ENCODE assay signal across 13 cellular contexts in genomic region chr1:160154790-160155189, GRCh38.
DNase-seq lines count a peak whose midpoint lies in the region; ATAC-seq lines count a peak whose summit lies in the region.
"Had no signal": no experiment of that assay in that cellular context is flagged by ENCODE, and none has a peak within 500 bp of the region (broad histone marks: within the 10 kb centered on the region; RNA-seq: fewer than 3 reads in every experiment).

No MANE protein-coding gene starts in this region.

- no peaks in the 10 kb centered on the region for H3K36me3 Mint-ChIP-seq in stimulated activated memory B cell treated with anti-CD40 and anti-IgM and Interleukin-4, amounts not matched to agents 10 μg/mL and 1 μg/mL and 100 μg/mL, for 72 hours
- H3K36me3 Mint-ChIP-seq: CD4-positive, CD25-positive, alpha-beta regulatory T cell had no signal

- DNase-seq in SIG-M5 treated with dmso at 0.1 percent for 504 hours (lab: John Stamatoyannopoulos, UW; ENCODE audit: unreplicated experiment) (peak; percentile 37), SIG-M5 (lab: John Stamatoyannopoulos, UW) (no peak), SKM-1 treated with dmso at 0.1 percent for 144 hours (lab: John Stamatoyannopoulos, UW; ENCODE audit: unreplicated experiment) (peak; percentile 75)
- no peak for DNase-seq in activated effector memory CD4-positive, alpha-beta T cell treated with anti-CD3 and anti-CD28 coated beads, Interleukin-2, amount 50 U/mL, for 16 hours
- DNase-seq: 8988T; AML-193; CD4-positive, CD25-positive, alpha-beta regulatory T cell; DMS 273 treated with DMSO at 0.1 percent for 48 hours; GOT3; H9 had no signal

- no peaks in the 10 kb centered on the region for H3K9me3 Mint-ChIP-seq in stimulated activated memory B cell treated with anti-CD40 and anti-IgM and Interleukin-4, amounts not matched to agents 10 μg/mL and 1 μg/mL and 100 μg/mL, for 72 hours
- H3K9me3 Mint-ChIP-seq: CD4-positive, CD25-positive, alpha-beta regulatory T cell; H9 had no signal

- peak; percentile 64 for ATAC-seq in stimulated activated memory B cell treated with anti-CD40 and anti-IgM and Interleukin-4, amounts not matched to agents 10 μg/mL and 1 μg/mL and 100 μg/mL, for 72 hours
- ATAC-seq in GM18502 (IDR thresholded peaks at IDR 0.05; ENCODE audit: poor library complexity, unreplicated experiment) (no peak), GM21576 (IDR thresholded peaks at IDR 0.05; ENCODE audit: unreplicated experiment) (no peak)

- peaks cover 14% of the 10 kb centered on the region for H3K27me3 Mint-ChIP-seq in stimulated activated memory B cell treated with anti-CD40 and anti-IgM and Interleukin-4, amounts not matched to agents 10 μg/mL and 1 μg/mL and 100 μg/mL, for 72 hours

- H3K27ac Mint-ChIP-seq in stimulated activated memory B cell treated with anti-CD40 and anti-IgM and Interleukin-4, amounts not matched to agents 10 μg/mL and 1 μg/mL and 100 μg/mL, for 72 hours = no peak overlapping the region
- H3K27ac Mint-ChIP-seq: CD4-positive, CD25-positive, alpha-beta regulatory T cell; H9 had no signal

- peaks cover 7% of the 10 kb centered on the region for H3K4me1 Mint-ChIP-seq in stimulated activated memory B cell treated with anti-CD40 and anti-IgM and Interleukin-4, amounts not matched to agents 10 μg/mL and 1 μg/mL and 100 μg/mL, for 72 hours
- H3K4me1 Mint-ChIP-seq: H9 had no signal

- no peak overlapping the region for H3K4me3 Mint-ChIP-seq in stimulated activated memory B cell treated with anti-CD40 and anti-IgM and Interleukin-4, amounts not matched to agents 10 μg/mL and 1 μg/mL and 100 μg/mL, for 72 hours
- H3K4me3 Mint-ChIP-seq: H9 had no signal

Comparison
In these comparisons a context has a peak if more than half of its experiments do, and no peak if none do; other contexts are left out.
1. DNase-seq: peak in SIG-M5 treated with dmso at 0.1 percent for 504 hours (single experiment) and SKM-1 treated with dmso at 0.1 percent for 144 hours (single experiment); none in SIG-M5 (single experiment) and activated effector memory CD4-positive, alpha-beta T cell treated with anti-CD3 and anti-CD28 coated beads, Interleukin-2, amount 50 U/mL, for 16 hours (single experiment).